ENCODE assay signal across 23 cellular contexts in the genomic region with DNA sequence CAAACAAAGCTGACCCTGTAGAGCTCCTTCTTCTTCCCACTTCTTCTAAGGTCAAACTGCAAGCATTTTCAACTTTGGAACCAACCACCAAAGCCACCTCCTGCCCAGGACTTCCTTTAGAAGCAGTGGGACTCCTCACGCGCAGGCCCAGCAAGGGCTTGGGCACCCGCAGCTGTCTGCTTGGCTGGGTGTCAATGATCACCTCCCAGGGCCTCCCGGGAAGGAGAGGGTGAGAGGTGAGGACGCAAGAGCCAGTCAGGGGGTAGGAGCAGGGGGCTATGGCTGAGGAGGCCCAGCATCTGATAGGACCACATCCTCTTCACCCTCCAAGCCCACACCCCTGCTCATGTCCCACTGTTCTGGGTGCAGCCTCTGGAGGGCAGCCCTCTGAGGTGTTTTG. TPM values are rescaled to one million over a fixed set of nuclear protein-coding genes. Genes with fewer than 3 reads are reported as not detected.
DNase-seq lines count a peak whose midpoint lies in the region; ATAC-seq, FAIRE-seq and TF ChIP-seq lines count a peak whose summit lies in the region.
"Had no signal": no experiment of that assay in that cellular context is flagged by ENCODE, and none has a peak within 500 bp of the region (broad histone marks: within the 10 kb centered on the region; RNA-seq: fewer than 3 reads in every experiment).

No MANE protein-coding gene starts in this region.

- no peak overlapping the region for H3K23ac ChIP-seq in neuronal stem cell (ENCODE audit: low read depth, low read length, poor library complexity)

- no peak overlapping the region for H2BK120ac ChIP-seq in neuronal stem cell (ENCODE audit: low read depth, low read length)

- DNase-seq in K562 (ENCODE audit: extremely low read depth in 1 of 4, low spot score in 3 of 4) (no peak), neuronal stem cell (ENCODE audit: low spot score) (no peak), H54 (ENCODE audit: insufficient read length, low spot score) (no peak), GM12892 (ENCODE audit: insufficient read length) (no peak), SJCRH30 (no peak)
- DNase-seq: activated B cell treated with CpG ODN at 0.5 μM for 24 hours; dermis blood vessel endothelial cell; EL; mucosa of descending colon; NCI-H1436; NCI-H2171; OCI-M1; stimulated activated CD4-positive, alpha-beta T cell treated with anti-CD3 and anti-CD28 coated beads, Interleukin-1b, Interleukin-23, amount 100 ng/mL, for 48 hours; uterus had no signal

- WGBS in K562 (ENCODE audit: insufficient coverage, low coverage, missing lambda C conversion rate) = 77% methylated on average over 5 of the region's 5 CpGs
- no CpG with 5 or more reads among the region's 5 CpGs for WGBS in neuronal stem cell (ENCODE audit: extremely low coverage in 2 of 2, insufficient read length in 2 of 2, insufficient replicate concordance in 1 of 2), 2 donors

- H4K8ac ChIP-seq in neuronal stem cell (ENCODE audit: low read depth, low read length) = no peak overlapping the region

- H3K27ac ChIP-seq in HEK293 (ENCODE audit: extremely low read depth, low read depth, low read length) = no peak overlapping the region
- no peak overlapping the region for H3K27ac ChIP-seq in K562 (ENCODE audit: extremely low read depth, low read depth, low read length)
- H3K27ac ChIP-seq in neuronal stem cell (replicated peaks; ENCODE audit: low read length) = no peak overlapping the region
- no peak overlapping the region for H3K27ac ChIP-seq in SJCRH30
- H3K27ac ChIP-seq: uterus had no signal

- H2BK5ac ChIP-seq in neuronal stem cell (ENCODE audit: low read length) = peak overlapping the region; percentile 22

- H3K4me1 ChIP-seq in HEK293 (ENCODE audit: control insufficient read depth, insufficient read depth, low read length) = no peaks in the 10 kb centered on the region
- H3K4me1 ChIP-seq in K562 (replicated peaks in 1 of 2; ENCODE audit: control insufficient read depth in 2 of 2, insufficient read depth in 2 of 2, low read length in 2 of 2) = peaks cover 2 to 38% of the 10 kb centered on the region in 2 experiments; a peak in 3 of 5 replicates
- H3K4me1 ChIP-seq in neuronal stem cell (ENCODE audit: control insufficient read depth in 2 of 2, insufficient read depth in 1 of 2, low read depth in 1 of 2, low read length in 2 of 2) = no peaks in the 10 kb centered on the region
- H3K4me1 ChIP-seq in SJCRH30 = no peaks in the 10 kb centered on the region

- H3K9me3 ChIP-seq in HEK293 (ENCODE audit: control insufficient read depth, insufficient read depth, low read depth, low read length) (no peaks in the 10 kb centered on the region), K562 (replicated peaks; ENCODE audit: control insufficient read depth, insufficient read depth, low read depth, low read length) (no peaks in the 10 kb centered on the region), neuronal stem cell (replicated peaks in 1 of 2; ENCODE audit: control insufficient read depth in 2 of 2, insufficient read depth in 1 of 2, low read depth in 1 of 2, low read length in 2 of 2) (no peaks in the 10 kb centered on the region), SJCRH30 (replicated peaks) (no peaks in the 10 kb centered on the region)
- H3K9me3 ChIP-seq: breast epithelium, mucosa of descending colon, uterus had no signal

- H3K79me2 ChIP-seq in K562 (ENCODE audit: control insufficient read depth, insufficient read depth, low read length) = peaks cover 28% of the 10 kb centered on the region

- H3K4me2 ChIP-seq in K562 (ENCODE audit: insufficient read depth, low read length) = no peak overlapping the region
- H3K4me2 ChIP-seq in neuronal stem cell (ENCODE audit: insufficient read depth, low read length, poor library complexity, severe bottlenecking) = no peak overlapping the region
- H3K4me2 ChIP-seq: GM23338 had no signal

- no peak for TF ChIP-seq EP300 in K562 (IDR thresholded peaks at IDR 0.05; ENCODE audit: low read length)

- no peak overlapping the region for H3K14ac ChIP-seq in neuronal stem cell (ENCODE audit: low read length)

- peaks cover 7% of the 10 kb centered on the region for H3K79me1 ChIP-seq in neuronal stem cell (ENCODE audit: low read depth, low read length)

- no peak overlapping the region for H2BK12ac ChIP-seq in neuronal stem cell (ENCODE audit: low read length)

- no peak overlapping the region for H2BK15ac ChIP-seq in neuronal stem cell (ENCODE audit: low read length)

- TF ChIP-seq CTCF in HEK293 (tag by site-specific recombination; IDR thresholded peaks at IDR 0.05) (no peak), K562 (IDR thresholded peaks at IDR 0.05 in 2 of 3, conservative IDR thresholded peaks at IDR 0.05 in 1 of 3; ENCODE audit: insufficient read depth in 2 of 3, low read depth in 1 of 3, low read length in 3 of 3) (no peak)

- H4K20me1 ChIP-seq in K562 (replicated peaks; ENCODE audit: control insufficient read depth, insufficient read depth, low read length) = peaks cover 31% of the 10 kb centered on the region

- FAIRE-seq in K562 (lab: Jason Lieb, UNC) (no peak), H54 (lab: Jason Lieb, UNC) (no peak), GM12892 (lab: Jason Lieb, UNC) (no peak)
- FAIRE-seq: frontal cortex had no signal

- CTCF ChIA-PET in HEK293 (lab: Yijun Ruan, JAX) = interaction anchor here (1.8 kb wide), 1 partner anchor 38 kb away, joined by 7 read pairs; a partner anchor contains a TSS
- CTCF ChIA-PET in K562 (lab: Yijun Ruan, JAX; ENCODE audit: low intra/inter-chr PET ratio) = no interaction called here

- BruUV-seq in K562 (replicated peaks; lab: Mats Ljungman, UMichigan) = no TSS peak

- H3K9me1 ChIP-seq in K562 (ENCODE audit: control insufficient read depth, insufficient read depth, low read length) = peaks cover 10% of the 10 kb centered on the region

- no peak overlapping the region for H3K4ac ChIP-seq in neuronal stem cell (ENCODE audit: low read length)

- H3K27me3 ChIP-seq in K562 (ENCODE audit: control insufficient read depth in 2 of 2, insufficient read depth in 2 of 2, low read length in 2 of 2) = no peaks in the 10 kb centered on the region
- no peaks in the 10 kb centered on the region for H3K27me3 ChIP-seq in neuronal stem cell (ENCODE audit: control insufficient read depth in 3 of 3, insufficient read depth in 3 of 3, low read depth in 1 of 3, low read length in 3 of 3)
- no peaks in the 10 kb centered on the region for H3K27me3 ChIP-seq in SJCRH30
- H3K27me3 ChIP-seq: breast epithelium, uterus had no signal

- TF ChIP-seq POLR2A in K562 (conservative IDR thresholded peaks at IDR 0.05) (0 out of 2 replicates have a peak, but pooled peaks have one; percentile 38), H54 (IDR thresholded peaks at IDR 0.05; ENCODE audit: low read depth, low read length) (no peak), GM12892 (IDR thresholded peaks at IDR 0.05; ENCODE audit: low read depth, low read length) (no peak)

- peak; percentile 3; the same call in 1 of the 3 replicates for ATAC-seq in K562
- ATAC-seq: activated T-helper 17 cell treated with anti-CD3 and anti-CD28 coated beads, Interleukin-2, amount 50 U/mL, for 72 hours; GM23338; left lobe of liver; mucosa of descending colon; sciatic nerve had no signal

- H3K4me3 ChIP-seq in HEK293 (ENCODE audit: low read depth, low read length) (no peak overlapping the region), K562 (no peak overlapping the region), neuronal stem cell (ENCODE audit: low read length in 2 of 2) (no peak overlapping the region), SJCRH30 (no peak overlapping the region)
- H3K4me3 ChIP-seq: breast epithelium, GM23338, mucosa of descending colon, uterus had no signal

- in situ Hi-C loops in K562 (cut with MboI) = no loop called here

- H3K36me3 ChIP-seq in HEK293 (ENCODE audit: control insufficient read depth in 2 of 2, insufficient read depth in 1 of 2, low read length in 2 of 2) = peaks cover 3 to 100% of the 10 kb centered on the region in 2 experiments; a peak in 2 of 3 replicates
- H3K36me3 ChIP-seq in K562 (ENCODE audit: control insufficient read depth, insufficient read depth, low read length) = peaks cover 100% of the 10 kb centered on the region
- peaks cover 58 to 98% of the 10 kb centered on the region in 2 donors for H3K36me3 ChIP-seq in neuronal stem cell (replicated peaks in 1 of 2; ENCODE audit: control insufficient read depth in 2 of 2, insufficient read depth in 2 of 2, low read length in 2 of 2)
- peaks cover 75% of the 10 kb centered on the region for H3K36me3 ChIP-seq in SJCRH30
- H3K36me3 ChIP-seq: breast epithelium, uterus had no signal

- H4K91ac ChIP-seq in neuronal stem cell (ENCODE audit: low read depth, low read length, poor library complexity) = no peak overlapping the region

- H3K18ac ChIP-seq in neuronal stem cell (ENCODE audit: low read length) = no peak overlapping the region

- TF ChIP-seq RAD21 in K562 (CRISPR knock-in tag; conservative IDR thresholded peaks at IDR 0.05 in 1 of 2, IDR thresholded peaks at IDR 0.05 in 1 of 2) = no peak

- H2AK5ac ChIP-seq in neuronal stem cell (ENCODE audit: low read depth, low read length) = no peak overlapping the region

- intact Hi-C loops in K562 (cut with micrococcal nuclease) = no loop called here

- H3K9ac ChIP-seq in K562 (ENCODE audit: insufficient read depth in 1 of 2, low read depth in 2 of 2, low read length in 2 of 2) (no peak overlapping the region), neuronal stem cell (ENCODE audit: low read depth, low read length, poor library complexity) (no peak overlapping the region)

- H2AFZ ChIP-seq in K562 (ENCODE audit: low read depth, low read length) (no peak overlapping the region), neuronal stem cell (ENCODE audit: low read length) (no peak overlapping the region)
- H2AFZ ChIP-seq: GM23338 had no signal

- POLR2A ChIA-PET in HEK293 (lab: Yijun Ruan, JAX) (interaction anchor here (0.9 to 2.3 kb wide), 3 partner anchors 9 to 13 kb away, joined by 3 to 12 read pairs (median 4); a partner anchor contains a TSS), K562 (lab: Yijun Ruan, JAX) (interaction anchor here (0.6 to 4.2 kb wide), 9 partner anchors 10 to 49 kb away, joined by 3 to 59 read pairs (median 4); a partner anchor contains a TSS)

RNA-seq across cellular contexts. Expression of a gene that starts 10.2 kb away (rescaled TPM):
- 34.6 and 104 TPM in 2 replicates for total RNA-seq in K562 (2011; cell fraction: chromatin; rRNA removed; ENCODE audit: low replicate concordance)
- 89.4 and 101 TPM in 2 replicates for total RNA-seq in K562 (2011; cell fraction: nucleolus; rRNA removed)
- total RNA-seq in K562 (2011; cell fraction: nucleoplasm; rRNA removed) = 53.5 and 55.7 TPM in 2 replicates
- total RNA-seq in K562 (2014; rRNA removed) = 26.4 and 32.3 TPM in 2 replicates
- total RNA-seq in K562 (2014; rRNA removed; fragmentation: Illumina TruSeq; extraction: Trizol) = 10.0 and 12.6 TPM in 2 replicates
- total RNA-seq in K562 (2015; rRNA removed; fragmentation: Illumina TruSeq; extraction: Trizol) = 22.4 and 23.6 TPM in 2 replicates
- total RNA-seq in K562 (2021) = 39.6 and 42.1 TPM in 2 replicates
- polyA plus RNA-seq in K562 (2011; rRNA removed) = 11.0 and 14.9 TPM in 2 replicates
- polyA plus RNA-seq in K562 (2011; cell fraction: cytosol; rRNA removed) = 17.3 and 24.4 TPM in 2 replicates
- 28.7 and 48.0 TPM in 2 replicates for polyA plus RNA-seq in K562 (2011; cell fraction: nucleus; rRNA removed)
- 37.5 and 39.1 TPM in 2 replicates for polyA plus RNA-seq in K562 (2012)
- 17.5 and 24.2 TPM in 2 replicates for polyA plus RNA-seq in K562 (2014; fragmentation: Illumina TruSeq; extraction: Trizol)
- 1 to 10 TPM; 2.1 to 2.2 TPM for polyA plus RNA-seq in K562 (2014; fragmentation: Nextera tagmentation; extraction: Ambion mirVana)
- polyA plus RNA-seq in K562 (2014; rRNA removed) = 21.0 and 22.2 TPM in 2 replicates
- 14.0 and 18.0 TPM in 2 replicates for polyA minus RNA-seq in K562 (2011; rRNA and poly(A)+ RNA removed)
- 21.5 and 32.0 TPM in 2 replicates for polyA minus RNA-seq in K562 (2011; cell fraction: cytosol; rRNA and poly(A)+ RNA removed)
- polyA minus RNA-seq in K562 (2011; cell fraction: nucleus; rRNA and poly(A)+ RNA removed) = 22.6 and 27.8 TPM in 2 replicates
- polyA plus RNA-seq in neuronal stem cell (2013, experiment 1 of 2) = 4.7 TPM
- 4.8 TPM for polyA plus RNA-seq in neuronal stem cell (2013, experiment 2 of 2)
- polyA plus RNA-seq in GM12892 (2012; ENCODE audit: missing spikeins) = 3.8 TPM
- 44.8 and 45.0 TPM in 2 replicates for total RNA-seq in SJCRH30 (2014; rRNA removed; shearing (Covaris generic))

RNA-seq across cellular contexts. Expression of a gene that starts 12.6 kb away (rescaled TPM):
- 73.9 and 235 TPM in 2 replicates for total RNA-seq in K562 (2011; cell fraction: chromatin; rRNA removed; ENCODE audit: low replicate concordance)
- total RNA-seq in K562 (2011; cell fraction: nucleolus; rRNA removed) = 195 and 197 TPM in 2 replicates
- 94.0 and 120 TPM in 2 replicates for total RNA-seq in K562 (2011; cell fraction: nucleoplasm; rRNA removed)
- total RNA-seq in K562 (2014; rRNA removed) (42.4 and 52.4 TPM in 2 replicates), K562 (2014; rRNA removed; fragmentation: Illumina TruSeq; extraction: Trizol) (17.2 and 19.8 TPM in 2 replicates), K562 (2015; rRNA removed; fragmentation: Illumina TruSeq; extraction: Trizol) (44.5 and 55.4 TPM in 2 replicates), K562 (2021) (52.9 and 55.3 TPM in 2 replicates)
- polyA plus RNA-seq in K562 (2011; rRNA removed) (29.5 and 57.2 TPM in 2 replicates), K562 (2014; fragmentation: Illumina TruSeq; extraction: Trizol) (24.9 and 40.6 TPM in 2 replicates), K562 (2014; fragmentation: Nextera tagmentation; extraction: Ambion mirVana) (1 to 10 TPM; 1.9 to 7.4 TPM), K562 (2014; rRNA removed) (50.9 and 66.9 TPM in 2 replicates)
- polyA plus RNA-seq in K562 (2011; cell fraction: cytosol; rRNA removed) = 50.1 and 59.3 TPM in 2 replicates
- 124 and 137 TPM in 2 replicates for polyA plus RNA-seq in K562 (2011; cell fraction: nucleus; rRNA removed)
- polyA plus RNA-seq in K562 (2012) = 45.7 and 62.8 TPM in 2 replicates
- 28.0 and 28.3 TPM in 2 replicates for polyA minus RNA-seq in K562 (2011; rRNA and poly(A)+ RNA removed)
- 31.8 and 39.4 TPM in 2 replicates for polyA minus RNA-seq in K562 (2011; cell fraction: cytosol; rRNA and poly(A)+ RNA removed)
- 52.8 and 74.0 TPM in 2 replicates for polyA minus RNA-seq in K562 (2011; cell fraction: nucleus; rRNA and poly(A)+ RNA removed)
- polyA plus RNA-seq in neuronal stem cell (2013, experiment 1 of 2) = 18.4 TPM
- 16.7 TPM for polyA plus RNA-seq in neuronal stem cell (2013, experiment 2 of 2)
- 13.4 TPM for polyA plus RNA-seq in GM12892 (2012; ENCODE audit: missing spikeins)
- 14.6 and 25.2 TPM in 2 replicates for total RNA-seq in SJCRH30 (2014; rRNA removed; shearing (Covaris generic))

RNA-seq across cellular contexts. Expression of a gene that starts 21.1 kb away (rescaled TPM):
- 29.6 and 40.5 TPM in 2 replicates for total RNA-seq in K562 (2011; cell fraction: chromatin; rRNA removed; ENCODE audit: low replicate concordance)
- 22.5 and 27.3 TPM in 2 replicates for total RNA-seq in K562 (2011; cell fraction: nucleolus; rRNA removed)
- total RNA-seq in K562 (2011; cell fraction: nucleoplasm; rRNA removed) = 22.7 and 26.4 TPM in 2 replicates
- 12.6 and 13.8 TPM in 2 replicates for total RNA-seq in K562 (2014; rRNA removed)
- total RNA-seq in K562 (2014; rRNA removed; fragmentation: Illumina TruSeq; extraction: Trizol) = 11.7 and 12.6 TPM in 2 replicates
- 9.8 and 10.3 TPM in 2 replicates for total RNA-seq in K562 (2015; rRNA removed; fragmentation: Illumina TruSeq; extraction: Trizol)
- total RNA-seq in K562 (2021) = 30.2 and 36.1 TPM in 2 replicates
- polyA plus RNA-seq in K562 (2011; rRNA removed) = 8.8 and 9.6 TPM in 2 replicates
- polyA plus RNA-seq in K562 (2011; cell fraction: cytosol; rRNA removed) = 6.1 and 6.2 TPM in 2 replicates
- 20.7 and 23.9 TPM in 2 replicates for polyA plus RNA-seq in K562 (2011; cell fraction: nucleus; rRNA removed)
- 15.6 and 27.8 TPM in 2 replicates for polyA plus RNA-seq in K562 (2012)
- 17.9 and 21.5 TPM in 2 replicates for polyA plus RNA-seq in K562 (2014; fragmentation: Illumina TruSeq; extraction: Trizol)
- polyA plus RNA-seq in K562 (2014; fragmentation: Nextera tagmentation; extraction: Ambion mirVana) = 1 to 10 TPM; 1.8 TPM
- 13.2 and 13.3 TPM in 2 replicates for polyA plus RNA-seq in K562 (2014; rRNA removed)
- polyA minus RNA-seq in K562 (2011; rRNA and poly(A)+ RNA removed) = 7.5 and 7.7 TPM in 2 replicates
- polyA minus RNA-seq in K562 (2011; cell fraction: cytosol; rRNA and poly(A)+ RNA removed) = 7.8 and 9.4 TPM in 2 replicates
- 4.3 and 6.3 TPM in 2 replicates for polyA minus RNA-seq in K562 (2011; cell fraction: nucleus; rRNA and poly(A)+ RNA removed)
- 25.0 TPM for polyA plus RNA-seq in neuronal stem cell (2013, experiment 1 of 2)
- 25.4 TPM for polyA plus RNA-seq in neuronal stem cell (2013, experiment 2 of 2)
- polyA plus RNA-seq in GM12892 (2012; ENCODE audit: missing spikeins) = 10.0 TPM
- 24.5 and 25.0 TPM in 2 replicates for total RNA-seq in SJCRH30 (2014; rRNA removed; shearing (Covaris generic))

RNA-seq across cellular contexts. Expression of a gene that starts 32.2 kb away (rescaled TPM):
- 24.8 and 79.9 TPM in 2 replicates for total RNA-seq in K562 (2011; cell fraction: chromatin; rRNA removed; ENCODE audit: low replicate concordance)
- total RNA-seq in K562 (2011; cell fraction: nucleolus; rRNA removed) = 69.4 and 79.1 TPM in 2 replicates
- 43.9 and 44.6 TPM in 2 replicates for total RNA-seq in K562 (2011; cell fraction: nucleoplasm; rRNA removed)
- total RNA-seq in K562 (2014; rRNA removed) (31.2 and 37.6 TPM in 2 replicates), K562 (2014; rRNA removed; fragmentation: Illumina TruSeq; extraction: Trizol) (7.4 and 9.5 TPM in 2 replicates), K562 (2015; rRNA removed; fragmentation: Illumina TruSeq; extraction: Trizol) (23.3 and 24.4 TPM in 2 replicates), K562 (2021) (18.2 and 22.1 TPM in 2 replicates)
- polyA plus RNA-seq in K562 (2011; rRNA removed) (12.7 and 18.9 TPM in 2 replicates), K562 (2014; fragmentation: Illumina TruSeq; extraction: Trizol) (20.0 and 23.0 TPM in 2 replicates), K562 (2014; fragmentation: Nextera tagmentation; extraction: Ambion mirVana) (1 to 10 TPM; 1.9 to 7.0 TPM), K562 (2014; rRNA removed) (28.1 and 29.3 TPM in 2 replicates)
- 16.2 and 22.5 TPM in 2 replicates for polyA plus RNA-seq in K562 (2011; cell fraction: cytosol; rRNA removed)
- polyA plus RNA-seq in K562 (2011; cell fraction: nucleus; rRNA removed) = 26.7 and 33.4 TPM in 2 replicates
- 15.1 and 24.7 TPM in 2 replicates for polyA plus RNA-seq in K562 (2012)
- polyA minus RNA-seq in K562 (2011; rRNA and poly(A)+ RNA removed) = 9.4 and 10.5 TPM in 2 replicates
- 8.3 and 12.0 TPM in 2 replicates for polyA minus RNA-seq in K562 (2011; cell fraction: cytosol; rRNA and poly(A)+ RNA removed)
- 15.3 and 21.4 TPM in 2 replicates for polyA minus RNA-seq in K562 (2011; cell fraction: nucleus; rRNA and poly(A)+ RNA removed)
- polyA plus RNA-seq in neuronal stem cell (2013, experiment 1 of 2) = 25.4 TPM
- polyA plus RNA-seq in neuronal stem cell (2013, experiment 2 of 2) = 26.7 TPM
- polyA plus RNA-seq in GM12892 (2012; ENCODE audit: missing spikeins) = 10.6 TPM
- total RNA-seq in SJCRH30 (2014; rRNA removed; shearing (Covaris generic)) = 35.5 and 36.5 TPM in 2 replicates

RNA-seq across cellular contexts. Expression of a gene that starts 37.3 kb away (rescaled TPM):
- 0.28 and 0.44 TPM in 2 replicates for total RNA-seq in K562 (2011; cell fraction: chromatin; rRNA removed; ENCODE audit: low replicate concordance)
- 0.39 TPM in 1 of 2 replicates, not detected in the other for total RNA-seq in K562 (2011; cell fraction: nucleolus; rRNA removed)
- 0.15 TPM in 1 of 2 replicates, not detected in the other for total RNA-seq in K562 (2011; cell fraction: nucleoplasm; rRNA removed)
- not detected in 2 replicates for total RNA-seq in K562 (2014; rRNA removed)
- not detected in 2 replicates for total RNA-seq in K562 (2014; rRNA removed; fragmentation: Illumina TruSeq; extraction: Trizol)
- total RNA-seq in K562 (2015; rRNA removed; fragmentation: Illumina TruSeq; extraction: Trizol) = not detected in 2 replicates
- not detected in 2 replicates for total RNA-seq in K562 (2021)
- polyA plus RNA-seq in K562 (2011; rRNA removed) = 0.04 and 0.06 TPM in 2 replicates
- 0.01 and 0.04 TPM in 2 replicates for polyA plus RNA-seq in K562 (2011; cell fraction: cytosol; rRNA removed)
- 0.06 TPM in 1 of 2 replicates, not detected in the other for polyA plus RNA-seq in K562 (2011; cell fraction: nucleus; rRNA removed)
- 0.07 and 0.12 TPM in 2 replicates for polyA plus RNA-seq in K562 (2012)
- polyA plus RNA-seq in K562 (2014; fragmentation: Illumina TruSeq; extraction: Trizol) = not detected in 2 replicates
- polyA plus RNA-seq in K562 (2014; fragmentation: Nextera tagmentation; extraction: Ambion mirVana) = not detected
- polyA plus RNA-seq in K562 (2014; rRNA removed) = not detected in 2 replicates
- 0.11 TPM in 1 of 2 replicates, not detected in the other for polyA minus RNA-seq in K562 (2011; rRNA and poly(A)+ RNA removed)
- polyA minus RNA-seq in K562 (2011; cell fraction: cytosol; rRNA and poly(A)+ RNA removed) = not detected in 2 replicates
- polyA minus RNA-seq in K562 (2011; cell fraction: nucleus; rRNA and poly(A)+ RNA removed) = not detected in 2 replicates
- polyA plus RNA-seq in neuronal stem cell (2013, experiment 1 of 2) = not detected
- not detected for polyA plus RNA-seq in neuronal stem cell (2013, experiment 2 of 2)
- polyA plus RNA-seq in GM12892 (2012; ENCODE audit: missing spikeins) = 0.28 TPM
- 0.14 and 0.20 TPM in 2 replicates for total RNA-seq in SJCRH30 (2014; rRNA removed; shearing (Covaris generic))
- total RNA-seq: activated B cell treated with CpG ODN at 0.5 μM for 24 hours; activated T-helper 17 cell treated with anti-CD3 and anti-CD28 coated beads, Interleukin-2, amount 50 U/mL, for 72 hours; epithelial cell of proximal tubule; frontal cortex; GM23338; sciatic nerve; T-helper 2 cell treated with Interferon-gamma antibody and Interleukin-4, amounts not matched to agents 100 ng/mL and 5 ng/mL, for 36 hours; uterus had no signal
